ENCODE assay signal across 9 cellular contexts in the genomic region with DNA sequence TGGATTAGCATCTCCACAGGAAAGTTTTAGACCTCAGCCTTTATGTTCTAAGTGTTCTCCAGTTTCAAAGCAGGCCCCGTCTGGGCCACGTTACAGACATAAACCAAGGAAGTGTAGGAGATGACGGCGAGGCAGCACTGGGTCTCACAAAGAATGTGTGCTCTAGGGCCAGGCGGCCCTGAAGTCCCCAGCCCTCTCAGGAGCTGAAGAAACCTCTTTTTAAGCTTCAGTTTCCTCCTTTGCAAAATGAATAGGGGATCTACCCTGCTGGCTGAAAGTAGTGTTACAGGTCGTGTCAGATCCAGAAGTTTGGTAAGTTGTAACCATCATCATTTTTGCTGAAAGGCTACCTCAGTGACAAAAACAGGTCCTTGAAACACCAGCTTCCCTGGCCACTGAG.
A peak's percentile ranks its signal among the peaks of the same experiment; 100 is the strongest.
DNase-seq lines count a peak whose midpoint lies in the region; TF ChIP-seq lines count a peak whose summit lies in the region.
"Had no signal": no experiment of that assay in that cellular context is flagged by ENCODE, and none has a peak within 500 bp of the region (broad histone marks: within the 10 kb centered on the region; RNA-seq: fewer than 3 reads in every experiment).

No MANE protein-coding gene starts in this region.

- CTCF ChIA-PET in activated naive CD4-positive, alpha-beta T cell treated with anti-CD3 and anti-CD28 coated beads, Interleukin-2, amount 10 ng/mL, durations not matched to agents 7 days and 5 days (lab: Charles Lee), result interaction anchor here (0.9 kb wide), 1 partner anchor 19 kb away, joined by 3 read pairs; no protein-coding TSS in a partner anchor

- no peak overlapping the region for H3K4me3 ChIP-seq in Jurkat, Clone E6-1 (ENCODE audit: low read length)
- H3K4me3 ChIP-seq in epithelial cell of proximal tubule (ENCODE audit: low read depth, low read length) (no peak overlapping the region), transverse colon (no peak overlapping the region)

- H3K27ac ChIP-seq in transverse colon, result peak overlapping the region; percentile 27 to 43 (median 28)

- H3K27me3 Mint-ChIP-seq in activated naive CD4-positive, alpha-beta T cell treated with anti-CD3 and anti-CD28 coated beads, Interleukin-2, amount 10 ng/mL, durations not matched to agents 7 days and 5 days, result no peaks in the 10 kb centered on the region

- in situ Hi-C loops in transverse colon (cut with MboI; ENCODE audit: low pct_ligation_motif_present in 1 of 4, low pct_unique_long_range_greater_than_20kb in 1 of 4, low sequenced_read_pairs in 3 of 4), result no loop called here

- H3K27me3 ChIP-seq in transverse colon, result no peaks in the 10 kb centered on the region

- peaks cover 42% of the 10 kb centered on the region for H3K4me1 Mint-ChIP-seq in activated naive CD4-positive, alpha-beta T cell treated with anti-CD3 and anti-CD28 coated beads, Interleukin-2, amount 10 ng/mL, durations not matched to agents 7 days and 5 days

- H3K27ac Mint-ChIP-seq in activated naive CD4-positive, alpha-beta T cell treated with anti-CD3 and anti-CD28 coated beads, Interleukin-2, amount 10 ng/mL, durations not matched to agents 7 days and 5 days, result no peak overlapping the region

- TF ChIP-seq EP300 in transverse colon (IDR thresholded peaks at IDR 0.05; ENCODE audit: low read depth), result no peak

- no peaks in the 10 kb centered on the region for H3K9me3 ChIP-seq in transverse colon

- intact Hi-C loops in transverse colon (cut with DNase I; ENCODE audit: low total_unique reads), result no loop called here

- H3K36me3 Mint-ChIP-seq in activated naive CD4-positive, alpha-beta T cell treated with anti-CD3 and anti-CD28 coated beads, Interleukin-2, amount 10 ng/mL, durations not matched to agents 7 days and 5 days, result peaks cover 3% of the 10 kb centered on the region

- no peaks in the 10 kb centered on the region for H3K9me3 Mint-ChIP-seq in activated naive CD4-positive, alpha-beta T cell treated with anti-CD3 and anti-CD28 coated beads, Interleukin-2, amount 10 ng/mL, durations not matched to agents 7 days and 5 days

- H3K4me3 Mint-ChIP-seq in activated naive CD4-positive, alpha-beta T cell treated with anti-CD3 and anti-CD28 coated beads, Interleukin-2, amount 10 ng/mL, durations not matched to agents 7 days and 5 days, result no peak overlapping the region

- H3K36me3 ChIP-seq in transverse colon, result no peaks in the 10 kb centered on the region

- 65 to 100% methylated on average over 2 to 6 of the region's 6 CpGs for WGBS in transverse colon (ENCODE audit: low coverage in 1 of 2), 2 donors

- peak; percentile 22 for DNase-seq in activated naive CD4-positive, alpha-beta T cell treated with anti-CD3 and anti-CD28 coated beads, Interleukin-2, amount 10 ng/mL, durations not matched to agents 7 days and 5 days
- DNase-seq in activated naive CD4-positive, alpha-beta T cell (lab: John Stamatoyannopoulos, UW), result no peak
- peak; percentile 53 for DNase-seq in Jurkat, Clone E6-1 (ENCODE audit: low read depth, low spot score)
- no peak for DNase-seq in epithelial cell of proximal tubule (ENCODE audit: low read depth)
- no peak for DNase-seq in transverse colon
- DNase-seq in activated gamma-delta T cell (lab: John Stamatoyannopoulos, UW), result no peak
- no peak for DNase-seq in activated CD4-positive, alpha-beta T cell treated with anti-CD3 and anti-CD28 coated beads for 48 hours
- DNase-seq in NCI-H1930 (lab: John Stamatoyannopoulos, UW), result no peak
- DNase-seq: GDM1 had no signal

- H3K4me1 ChIP-seq in transverse colon, result peaks cover 9 to 52% (median 34%) of the 10 kb centered on the region in 4 donors

- TF ChIP-seq POLR2A in transverse colon (IDR thresholded peaks at IDR 0.05), result no peak

- TF ChIP-seq CTCF in epithelial cell of proximal tubule (conservative IDR thresholded peaks at IDR 0.05; ENCODE audit: low read depth, low read length), result peak; percentile 36
- TF ChIP-seq CTCF in transverse colon (IDR thresholded peaks at IDR 0.05), result peak; percentile 22 to 49 (median 29)

Comparison
In these comparisons a context has a peak if more than half of its experiments do, and no peak if none do; other contexts are left out.
1. DNase-seq: peak in activated naive CD4-positive, alpha-beta T cell treated with anti-CD3 and anti-CD28 coated beads, Interleukin-2, amount 10 ng/mL, durations not matched to agents 7 days and 5 days (single experiment) and Jurkat, Clone E6-1 (single experiment); none in activated naive CD4-positive, alpha-beta T cell (0 of 4), epithelial cell of proximal tubule (single experiment), transverse colon (single experiment), activated gamma-delta T cell (single experiment), activated CD4-positive, alpha-beta T cell treated with anti-CD3 and anti-CD28 coated beads for 48 hours (single experiment) and NCI-H1930 (0 of 2).